Comparison of ENCODE assay signal across 10 cellular contexts in the genomic region with DNA sequence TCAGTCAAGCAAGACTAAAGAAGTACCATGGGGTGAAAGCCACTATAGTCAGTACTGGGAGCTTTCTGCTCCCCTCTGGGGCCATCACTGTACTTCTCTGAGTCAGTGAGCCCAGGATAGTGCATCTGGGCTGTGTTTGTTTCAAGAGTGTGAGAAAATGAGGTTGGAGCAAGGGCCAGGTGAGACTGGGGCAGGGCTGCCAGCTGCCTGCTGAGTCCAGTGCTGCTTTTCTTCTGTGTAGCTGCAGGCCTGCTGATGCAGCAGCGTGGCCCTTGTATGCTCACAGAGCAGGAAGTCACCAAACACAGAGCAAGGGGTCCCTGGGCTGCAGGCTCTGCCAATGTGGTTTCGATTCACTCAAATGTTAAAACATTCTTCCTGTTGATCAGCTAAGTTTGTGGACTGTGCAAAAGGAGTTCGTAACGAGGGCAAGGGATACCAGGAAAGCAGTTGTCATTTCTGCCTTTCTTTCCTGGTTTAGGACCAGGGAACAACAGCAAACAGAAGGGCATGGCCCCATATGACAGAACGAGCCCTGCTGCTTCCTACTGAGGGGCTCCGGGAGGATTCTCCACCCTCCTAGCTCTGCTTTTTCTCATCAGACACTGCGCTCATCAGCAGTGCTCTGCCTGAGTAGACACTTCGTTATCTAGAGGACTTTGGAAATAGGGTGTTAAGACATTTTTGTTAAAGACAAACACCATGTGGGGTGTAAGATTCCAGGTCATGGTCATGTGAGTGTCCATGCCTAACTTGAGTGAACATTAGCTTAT.
DNase-seq lines count a peak whose midpoint lies in the region; ATAC-seq and TF ChIP-seq lines count a peak whose summit lies in the region.
"Had no signal": no experiment of that assay in that cellular context is flagged by ENCODE, and none has a peak within 500 bp of the region (broad histone marks: within the 10 kb centered on the region; RNA-seq: fewer than 3 reads in every experiment).

No MANE protein-coding gene starts in this region.

- peaks cover 64% of the 10 kb centered on the region for H3K4me1 ChIP-seq in BLaER1
- no peaks in the 10 kb centered on the region for H3K4me1 ChIP-seq in endodermal cell (ENCODE audit: control insufficient read depth, insufficient read depth, low read length)
- no peaks in the 10 kb centered on the region for H3K4me1 ChIP-seq in testis
- peaks cover 0 to 1% of the 10 kb centered on the region in 2 donors for H3K4me1 ChIP-seq in aorta (ENCODE audit: control insufficient read depth in 1 of 2, insufficient read depth in 2 of 2, low read length in 2 of 2)
- H3K4me1 ChIP-seq: body of pancreas had no signal

- DNase-seq in endodermal cell (peak; percentile 45), testis (no peak), HuH-7.5 (ENCODE audit: low spot score) (no peak), aorta (no peak)
- DNase-seq in stimulated activated CD4-positive, alpha-beta T cell treated with anti-CD3 and anti-CD28 coated beads, Interleukin-1b, Interleukin-23, amount 100 ng/mL, for 48 hours: no peak
- DNase-seq: lower lobe of right lung had no signal

- no peaks in the 10 kb centered on the region for H3K27me3 Mint-ChIP-seq in endodermal cell (ENCODE audit: insufficient read depth)

- ATAC-seq in GM19035 (IDR thresholded peaks at IDR 0.05; ENCODE audit: unreplicated experiment) (peak; percentile 86), HG03571 (IDR thresholded peaks at IDR 0.05; ENCODE audit: unreplicated experiment) (peak; percentile 71), aorta (ENCODE audit: low FRiP score) (no peak)
- ATAC-seq: body of pancreas had no signal

- H3K36me3 Mint-ChIP-seq in endodermal cell (ENCODE audit: low read depth): no peaks in the 10 kb centered on the region

- no peak for TF ChIP-seq POLR2A in testis (IDR thresholded peaks at IDR 0.05)

- 87% methylated on average over 4 to 8 of the region's 8 CpGs for WGBS in endodermal cell (ENCODE audit: insufficient coverage in 1 of 2, insufficient read length in 1 of 2), 2 experiments
- 75 to 85% methylated on average over 8 of the region's 8 CpGs for WGBS in testis, 2 donors
- 87 to 88% methylated on average over 8 of the region's 8 CpGs for WGBS in aorta, 2 donors

- H3K27me3 ChIP-seq in BLaER1: no peaks in the 10 kb centered on the region
- no peaks in the 10 kb centered on the region for H3K27me3 ChIP-seq in endodermal cell (ENCODE audit: control insufficient read depth, insufficient read depth, low read length, poor library complexity, severe bottlenecking)
- H3K27me3 ChIP-seq in testis: no peaks in the 10 kb centered on the region
- H3K27me3 ChIP-seq in aorta (ENCODE audit: control insufficient read depth in 1 of 2, insufficient read depth in 2 of 2, low read length in 1 of 2): no peaks in the 10 kb centered on the region
- H3K27me3 ChIP-seq: body of pancreas had no signal

- peaks cover 24% of the 10 kb centered on the region for H3K9me3 ChIP-seq in BLaER1
- peaks cover 14% of the 10 kb centered on the region for H3K9me3 ChIP-seq in endodermal cell (ENCODE audit: control insufficient read depth, low read length)
- H3K9me3 ChIP-seq in testis: no peaks in the 10 kb centered on the region
- no peaks in the 10 kb centered on the region for H3K9me3 ChIP-seq in aorta (ENCODE audit: control insufficient read depth, low read length)
- H3K9me3 ChIP-seq: body of pancreas had no signal

- H3K4me2 ChIP-seq in BLaER1: peak overlapping the region; percentile 90

- H3K4me3 Mint-ChIP-seq in endodermal cell: no peak overlapping the region

- H3K27ac Mint-ChIP-seq in endodermal cell: no peak overlapping the region

- no peaks in the 10 kb centered on the region for H3K36me3 ChIP-seq in BLaER1
- H3K36me3 ChIP-seq in endodermal cell (ENCODE audit: control insufficient read depth, insufficient read depth, low read length): no peaks in the 10 kb centered on the region
- H3K36me3 ChIP-seq in testis (ENCODE audit: low read depth, missing control alignments): no peaks in the 10 kb centered on the region
- H3K36me3 ChIP-seq in aorta (ENCODE audit: control insufficient read depth in 1 of 2, insufficient read depth in 2 of 2, low read length in 1 of 2): no peaks in the 10 kb centered on the region
- H3K36me3 ChIP-seq: lower lobe of right lung had no signal

- H4K20me1 ChIP-seq in BLaER1: no peaks in the 10 kb centered on the region

- peaks cover 13% of the 10 kb centered on the region for H3K9me3 Mint-ChIP-seq in endodermal cell

- peak overlapping the region; percentile 17; the same call in 1 of the 2 replicates for H3K4me3 ChIP-seq in BLaER1
- no peak overlapping the region for H3K4me3 ChIP-seq in endodermal cell (ENCODE audit: low read length)
- no peak overlapping the region for H3K4me3 ChIP-seq in testis
- H3K4me3 ChIP-seq in aorta (ENCODE audit: low read length in 2 of 2): no peak overlapping the region
- H3K4me3 ChIP-seq: body of pancreas, lower lobe of right lung had no signal

- H3K9ac ChIP-seq in BLaER1 (peak overlapping the region; percentile 67; the same call in 1 of the 2 replicates), endodermal cell (ENCODE audit: extremely low read depth, low read length, poor library complexity, severe bottlenecking) (no peak overlapping the region)

- peak overlapping the region; percentile 83 for H3K27ac ChIP-seq in BLaER1
- no peak overlapping the region for H3K27ac ChIP-seq in endodermal cell (ENCODE audit: low read depth, low read length)
- H3K27ac ChIP-seq in testis: no peak overlapping the region
- no peak overlapping the region for H3K27ac ChIP-seq in aorta (ENCODE audit: low read depth in 1 of 2, low read length in 2 of 2)
- H3K27ac ChIP-seq: body of pancreas, lower lobe of right lung had no signal

- H3K4me1 Mint-ChIP-seq in endodermal cell: peaks cover 12% of the 10 kb centered on the region

- TF ChIP-seq CTCF in endodermal cell (conservative IDR thresholded peaks at IDR 0.05): no peak
- no peak for TF ChIP-seq CTCF in testis (IDR thresholded peaks at IDR 0.05)

- intact Hi-C loops in testis (cut with DNase I; ENCODE audit: low total_unique reads): no loop called here
- intact Hi-C loops in aorta (cut with DNase I): no loop called here
